Comparison of ENCODE assay signal across 14 cellular contexts in genomic region chr2:46170011-46170410, GRCh38.
DNase-seq lines count a peak whose midpoint lies in the region; ATAC-seq and TF ChIP-seq lines count a peak whose summit lies in the region.
"Had no signal": no experiment of that assay in that cellular context is flagged by ENCODE, and none has a peak within 500 bp of the region (broad histone marks: within the 10 kb centered on the region; RNA-seq: fewer than 3 reads in every experiment).

No MANE protein-coding gene starts in this region.

- H3K27ac ChIP-seq in mammary epithelial cell (ENCODE audit: insufficient read depth, low read depth, low read length) (no peak overlapping the region), upper lobe of right lung (peak overlapping the region; percentile 18)
- H3K27ac ChIP-seq: BLaER1 had no signal

- no peaks in the 10 kb centered on the region for H3K27me3 Mint-ChIP-seq in MCF 10A (ENCODE audit: insufficient read depth, unreplicated experiment)

- peaks cover 57% of the 10 kb centered on the region for H3K4me1 ChIP-seq in mammary epithelial cell (ENCODE audit: insufficient read depth, low read length)
- peaks cover 34% of the 10 kb centered on the region for H3K4me1 ChIP-seq in upper lobe of right lung
- H3K4me1 ChIP-seq: BLaER1 had no signal

- H3K9me3 Mint-ChIP-seq in MCF 10A (ENCODE audit: unreplicated experiment): no peaks in the 10 kb centered on the region
- H3K9me3 Mint-ChIP-seq: CD8-positive, alpha-beta memory T cell had no signal

- H4K20me1 ChIP-seq in mammary epithelial cell (ENCODE audit: insufficient read depth, low read length): no peaks in the 10 kb centered on the region

- CTCF ChIA-PET in MCF 10A (lab: Yijun Ruan, JAX) (interaction anchor here (1.2 to 2.2 kb wide), 2 partner anchors 39 to 107 kb away, joined by 5 to 21 read pairs; no protein-coding TSS in a partner anchor), mammary epithelial cell (lab: Charles Lee; ENCODE audit: low non-redundant PET) (no interaction called here)

- H3K79me2 ChIP-seq in mammary epithelial cell (ENCODE audit: insufficient read depth, low read length): no peaks in the 10 kb centered on the region

- dilution Hi-C loops in mammary epithelial cell (cut with HindIII; ENCODE audit: low sequenced_read_pairs): no loop called here

- H3K27ac Mint-ChIP-seq in MCF 10A (ENCODE audit: low read depth, unreplicated experiment): peak overlapping the region; percentile 18
- H3K27ac Mint-ChIP-seq: CD8-positive, alpha-beta memory T cell had no signal

- TF ChIP-seq CTCF in MCF 10A (IDR thresholded peaks at IDR 0.05; ENCODE audit: unreplicated experiment): no peak
- no peak for TF ChIP-seq CTCF in mammary epithelial cell (conservative IDR thresholded peaks at IDR 0.05 in 1 of 2, IDR thresholded peaks at IDR 0.05 in 1 of 2; ENCODE audit: extremely low read depth in 1 of 2, insufficient read depth in 1 of 2, low read depth in 1 of 2, low read length in 2 of 2)
- no peak for TF ChIP-seq CTCF in upper lobe of right lung (IDR thresholded peaks at IDR 0.05)

- H3K4me3 ChIP-seq in mammary epithelial cell (replicated peaks in 1 of 3; ENCODE audit: insufficient read depth in 1 of 3, low read depth in 2 of 3, low read length in 3 of 3) (no peak overlapping the region), upper lobe of right lung (no peak overlapping the region)
- H3K4me3 ChIP-seq: BLaER1, GM12878 had no signal

- ATAC-seq in SK-N-SH treated with all-trans-retinoic acid at 6 μM for 48 hours (peak; percentile 5; the same call in 1 of the 3 replicates), upper lobe of right lung (no peak)
- ATAC-seq: GM12878 had no signal

- no peak overlapping the region for H2AFZ ChIP-seq in mammary epithelial cell (ENCODE audit: low read depth, low read length)

- 50% methylated on average over 2 of the region's 2 CpGs for WGBS in mammary epithelial cell (ENCODE audit: low coverage, missing lambda C conversion rate)

- in situ Hi-C loops in mammary epithelial cell (cut with MboI; ENCODE audit: low sequenced_read_pairs in 2 of 2): no loop called here

- H3K36me3 ChIP-seq in mammary epithelial cell (ENCODE audit: insufficient read depth, low read length) (no peaks in the 10 kb centered on the region), upper lobe of right lung (no peaks in the 10 kb centered on the region)

- H3K9ac ChIP-seq in mammary epithelial cell (ENCODE audit: insufficient read depth, low read length): no peak overlapping the region
- H3K9ac ChIP-seq: BLaER1 had no signal

- H3K4me1 Mint-ChIP-seq in MCF 10A (ENCODE audit: insufficient read depth, unreplicated experiment): peaks cover 37% of the 10 kb centered on the region

- no peak for DNase-seq in MCF 10A (ENCODE audit: unreplicated experiment)
- no peak for DNase-seq in mammary epithelial cell
- DNase-seq in islet precursor cell: peak; percentile 82
- no peak for DNase-seq in upper lobe of right lung
- DNase-seq in NCI-H524 (lab: John Stamatoyannopoulos, UW): no peak
- DNase-seq in amniotic stem cell (lab: John Stamatoyannopoulos, UW): no peak
- no peak for DNase-seq in COLO668 (lab: John Stamatoyannopoulos, UW; ENCODE audit: unreplicated experiment)
- DNase-seq: 8988T; AML-193; CD8-positive, alpha-beta memory T cell; DMS53 had no signal

- intact Hi-C loops in MCF 10A (cut with micrococcal nuclease): loop anchor here (2.0 to 5.0 kb wide), 3 partner anchors 73 to 127 kb away; partner anchors contain the start of gene EPAS1
- intact Hi-C loops in mammary epithelial cell (cut with micrococcal nuclease): loop anchor here (2.0 to 5.0 kb wide), 3 partner anchors 73 to 158 kb away; no protein-coding TSS in a partner anchor
- intact Hi-C loops in upper lobe of right lung (cut with DNase I): no loop called here

- no peak overlapping the region for H3K4me2 ChIP-seq in mammary epithelial cell (ENCODE audit: insufficient read depth, low read depth, low read length)
- H3K4me2 ChIP-seq: BLaER1 had no signal

- BruUV-seq in MCF 10A (replicated peaks; lab: Mats Ljungman, UMichigan) (no TSS peak), mammary epithelial cell (replicated peaks; lab: Mats Ljungman, UMichigan) (no TSS peak)

- H3K9me3 ChIP-seq in mammary epithelial cell (replicated peaks; ENCODE audit: insufficient read depth, low read length) (no peaks in the 10 kb centered on the region), upper lobe of right lung (no peaks in the 10 kb centered on the region)
- H3K9me3 ChIP-seq: BLaER1 had no signal

- POLR2A ChIA-PET in MCF 10A (lab: Yijun Ruan, JAX): interaction anchor here (3.0 to 3.5 kb wide), 2 partner anchors 72 to 129 kb away, joined by 13 to 31 read pairs; no protein-coding TSS in a partner anchor

- peaks cover 5% of the 10 kb centered on the region for H3K36me3 Mint-ChIP-seq in MCF 10A (ENCODE audit: insufficient read depth, unreplicated experiment)

- no peak overlapping the region for H3K4me3 Mint-ChIP-seq in MCF 10A (ENCODE audit: unreplicated experiment)
- H3K4me3 Mint-ChIP-seq: CD8-positive, alpha-beta memory T cell had no signal

- H3K27me3 ChIP-seq in mammary epithelial cell (ENCODE audit: insufficient read depth, low read length) (no peaks in the 10 kb centered on the region), upper lobe of right lung (no peaks in the 10 kb centered on the region)
- H3K27me3 ChIP-seq: BLaER1 had no signal

TF ChIP-seq in SK-N-SH treated with all-trans-retinoic acid at 6 μM for 48 hours, 23 proteins besides CTCF, POLR2A, EP300 and RAD21:
- TF ChIP-seq CREB5 (CRISPR knock-in tag; IDR thresholded peaks at IDR 0.05; ENCODE audit: low read depth) (no peak), TCF4 (CRISPR knock-in tag; IDR thresholded peaks at IDR 0.05; ENCODE audit: borderline replicate concordance) (no peak), ZFP30 (CRISPR knock-in tag; IDR thresholded peaks at IDR 0.05) (no peak), ZFP3 (CRISPR knock-in tag; IDR thresholded peaks at IDR 0.05) (no peak), CSDC2 (CRISPR knock-in tag; IDR thresholded peaks at IDR 0.05) (no peak), BACH2 (CRISPR knock-in tag; IDR thresholded peaks at IDR 0.05; ENCODE audit: borderline replicate concordance) (no peak)
